8 cellular contexts compared by ENCODE assay signal in the genomic region with DNA sequence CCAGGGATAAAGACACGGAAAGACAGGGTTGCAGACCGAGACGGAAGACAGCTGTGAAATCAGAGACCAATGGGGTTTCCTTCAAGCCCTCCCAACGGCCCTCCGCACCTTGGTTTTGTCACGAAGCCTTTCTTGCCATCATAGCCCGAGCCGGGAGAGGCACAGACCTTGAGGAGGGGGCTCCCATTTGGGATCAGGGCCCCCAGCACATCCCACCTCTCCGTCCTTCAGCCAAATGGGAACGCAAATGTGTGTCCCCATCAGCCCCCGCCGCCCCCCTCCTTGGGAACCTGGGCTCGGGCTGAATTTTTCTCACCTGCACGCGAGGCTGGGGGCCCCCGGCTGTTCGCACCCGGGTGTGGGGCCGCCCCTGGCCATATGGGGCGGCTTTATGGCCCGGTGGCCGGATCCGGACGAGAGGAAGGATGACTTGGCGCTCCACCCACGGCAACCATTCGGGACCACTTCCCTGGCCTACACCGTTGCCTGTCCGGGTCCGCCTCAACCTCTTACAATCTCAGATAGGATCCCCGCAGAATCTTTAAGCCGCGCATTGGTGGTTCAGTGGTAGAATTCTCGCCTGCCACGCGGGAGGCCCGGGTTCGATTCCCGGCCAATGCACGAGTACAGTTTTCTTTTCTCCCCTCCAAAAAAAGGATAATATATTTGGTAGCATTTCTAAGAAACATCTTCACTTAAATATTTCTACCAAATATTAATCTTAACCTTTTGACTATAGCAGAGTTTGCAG. TPM values are rescaled to one million over a fixed set of nuclear protein-coding genes. Genes with fewer than 3 reads are reported as not detected.
A peak's percentile ranks its signal among the peaks of the same experiment; 100 is the strongest.
DNase-seq lines count a peak whose midpoint lies in the region; TF ChIP-seq lines count a peak whose summit lies in the region.

No MANE protein-coding gene starts in this region.

- no peaks in the 10 kb centered on the region for H3K9me3 ChIP-seq in smooth muscle cell (replicated peaks; ENCODE audit: low read depth)

- H3F3A ChIP-seq in smooth muscle cell (ENCODE audit: low read depth), result peaks cover 17% of the 10 kb centered on the region

- 2% methylated on average over 40 of the region's 40 CpGs for WGBS in smooth muscle cell (ENCODE audit: low lambda C conversion rate)

- CTCF ChIA-PET in MCF 10A (lab: Yijun Ruan, JAX), result interaction anchor here (0.6 to 3.1 kb wide), 3 partner anchors 13 to 631 kb away, joined by 3 to 12 read pairs (median 3); no protein-coding TSS in a partner anchor

- POLR2A ChIA-PET in MCF 10A (lab: Yijun Ruan, JAX), result interaction anchor here (0.7 to 4.0 kb wide), 11 partner anchors 9 to 97 kb away, joined by 4 to 101 read pairs (median 11); a partner anchor contains a TSS

- H3K36me3 ChIP-seq in smooth muscle cell (ENCODE audit: low read depth), result no peaks in the 10 kb centered on the region

- H3K9me3 Mint-ChIP-seq in MCF 10A (ENCODE audit: unreplicated experiment), result no peaks in the 10 kb centered on the region

- no peak overlapping the region for H3K9ac ChIP-seq in smooth muscle cell (ENCODE audit: low read depth)

- peak overlapping the region; percentile 86 for H3K4me3 Mint-ChIP-seq in MCF 10A (ENCODE audit: unreplicated experiment)

- peak; percentile 44 for DNase-seq in NCI-H1092 (lab: John Stamatoyannopoulos, UW)
- peak; percentile 75 for DNase-seq in MCF 10A (ENCODE audit: unreplicated experiment)
- DNase-seq in iPS-NIHi11 (ENCODE audit: low spot score), result peak; percentile 62
- DNase-seq in smooth muscle cell (lab: John Stamatoyannopoulos, UW; ENCODE audit: unreplicated experiment), result peak; percentile 57
- no peak for DNase-seq in DMS153 treated with DMSO at 0.1 percent for 48 hours (lab: John Stamatoyannopoulos, UW; ENCODE audit: unreplicated experiment)
- DNase-seq in cortex of kidney (lab: John Stamatoyannopoulos, UW), result no peak

- peaks cover 36% of the 10 kb centered on the region for H3K27me3 ChIP-seq in smooth muscle cell (ENCODE audit: low read depth)

- no peak overlapping the region for H2AFZ ChIP-seq in smooth muscle cell (ENCODE audit: low read depth)

- no peaks in the 10 kb centered on the region for H3K79me2 ChIP-seq in smooth muscle cell (ENCODE audit: low read depth)

- H3K4me3 ChIP-seq in GM12875 (ENCODE audit: low read depth, low read length) (peak overlapping the region; percentile 76), smooth muscle cell (peak overlapping the region; percentile 59)

- peaks cover 22% of the 10 kb centered on the region for H3K4me1 ChIP-seq in smooth muscle cell (ENCODE audit: low read depth)

- no peaks in the 10 kb centered on the region for H3K27me3 Mint-ChIP-seq in MCF 10A (ENCODE audit: insufficient read depth, unreplicated experiment)

- H3K4me1 Mint-ChIP-seq in MCF 10A (ENCODE audit: insufficient read depth, unreplicated experiment), result peaks cover 43% of the 10 kb centered on the region

- peaks cover 28% of the 10 kb centered on the region for H3K36me3 Mint-ChIP-seq in MCF 10A (ENCODE audit: insufficient read depth, unreplicated experiment)

- peak overlapping the region; percentile 46 for H3K27ac Mint-ChIP-seq in MCF 10A (ENCODE audit: low read depth, unreplicated experiment)

- H3K27ac ChIP-seq in VCaP, result peak overlapping the region; percentile 51
- no peak overlapping the region for H3K27ac ChIP-seq in smooth muscle cell (ENCODE audit: low read depth)

- peak overlapping the region; percentile 89 for H3K4me2 ChIP-seq in smooth muscle cell

- peaks cover 4% of the 10 kb centered on the region for H4K20me1 ChIP-seq in smooth muscle cell (ENCODE audit: low read depth)

- TF ChIP-seq CTCF in GM12875 (IDR thresholded peaks at IDR 0.05; ENCODE audit: borderline replicate concordance, insufficient read depth, low read depth, low read length), result no peak
- TF ChIP-seq CTCF in VCaP (conservative IDR thresholded peaks at IDR 0.05), result no peak
- TF ChIP-seq CTCF in MCF 10A (IDR thresholded peaks at IDR 0.05; ENCODE audit: unreplicated experiment), result no peak
- TF ChIP-seq CTCF in smooth muscle cell (IDR thresholded peaks at IDR 0.05; ENCODE audit: borderline replicate concordance, insufficient read depth, poor library complexity, severe bottlenecking), result no peak

- BruUV-seq in MCF 10A (replicated peaks; lab: Mats Ljungman, UMichigan), result no TSS peak

- intact Hi-C loops in MCF 10A (cut with micrococcal nuclease), result no loop called here

RNA-seq across cellular contexts. Expression of a gene that starts 1.5 kb away (rescaled TPM):
- total RNA-seq in MCF 10A (2022) (5.8 and 5.9 TPM in 2 replicates), smooth muscle cell (not detected in 2 replicates)
- not detected in 2 replicates for polyA plus RNA-seq in smooth muscle cell

RNA-seq across cellular contexts. Expression of a gene that starts 7.1 kb away (rescaled TPM):
- total RNA-seq in MCF 10A (2022) (13.1 and 14.1 TPM in 2 replicates), smooth muscle cell (1.1 and 1.7 TPM in 2 replicates)
- 0.25 and 2.3 TPM in 2 replicates for polyA plus RNA-seq in smooth muscle cell

RNA-seq across cellular contexts. Expression of a gene that starts 26.8 kb away (rescaled TPM):
- 165 and 190 TPM in 2 replicates for total RNA-seq in MCF 10A (2022)
- total RNA-seq in smooth muscle cell, result 25.8 and 29.0 TPM in 2 replicates
- polyA plus RNA-seq in smooth muscle cell, result 55.2 and 85.9 TPM in 2 replicates

RNA-seq across cellular contexts. Expression of a gene that starts 37.4 kb away (rescaled TPM):
- total RNA-seq in MCF 10A (2022) (37.7 and 42.8 TPM in 2 replicates), smooth muscle cell (5.7 and 8.1 TPM in 2 replicates)
- 20.1 and 28.9 TPM in 2 replicates for polyA plus RNA-seq in smooth muscle cell

RNA-seq across cellular contexts. Expression of a gene that starts 37.9 kb away (rescaled TPM):
- total RNA-seq in MCF 10A (2022), result 1.3 TPM in 1 of 2 replicates, not detected in the other
- total RNA-seq in smooth muscle cell, result 4.7 and 4.9 TPM in 2 replicates
- 3.0 and 3.7 TPM in 2 replicates for polyA plus RNA-seq in smooth muscle cell

Comparison
In these comparisons a context has a peak if more than half of its experiments do, and no peak if none do; other contexts are left out.
1. DNase-seq: peak in NCI-H1092 (single experiment), MCF 10A (single experiment), iPS-NIHi11 (single experiment) and smooth muscle cell (single experiment); none in DMS153 treated with DMSO at 0.1 percent for 48 hours (single experiment) and cortex of kidney (single experiment).